ENCODE assay signal across 12 cellular contexts in genomic region chr9:91847576-91847975, GRCh38.
A peak's percentile ranks its signal among the peaks of the same experiment; 100 is the strongest.
DNase-seq lines count a peak whose midpoint lies in the region; ATAC-seq and TF ChIP-seq lines count a peak whose summit lies in the region.
"Had no signal": no experiment of that assay in that cellular context is flagged by ENCODE, and none has a peak within 500 bp of the region (broad histone marks: within the 10 kb centered on the region; RNA-seq: fewer than 3 reads in every experiment).

No MANE protein-coding gene starts in this region.

- dilution Hi-C loops in mammary epithelial cell (cut with HindIII; ENCODE audit: low sequenced_read_pairs): no loop called here

- H3K27ac ChIP-seq in mammary epithelial cell (ENCODE audit: insufficient read depth, low read depth, low read length) (no peak overlapping the region), mesendoderm (ENCODE audit: low read depth, low read length) (no peak overlapping the region), uterus (peak overlapping the region; percentile 36 to 50)

- peak overlapping the region; percentile 80 for H3K23ac ChIP-seq in mesendoderm (ENCODE audit: low read length)

- H3K36me3 ChIP-seq in mammary epithelial cell (ENCODE audit: insufficient read depth, low read length) (no peaks in the 10 kb centered on the region), mesendoderm (ENCODE audit: control insufficient read depth, insufficient read depth, low read length) (peaks cover 2% of the 10 kb centered on the region), uterus (no peaks in the 10 kb centered on the region)

- H3K9me3 Mint-ChIP-seq in MCF 10A (ENCODE audit: unreplicated experiment): no peaks in the 10 kb centered on the region
- H3K9me3 Mint-ChIP-seq: naive thymus-derived CD4-positive, alpha-beta T cell; stimulated activated naive B cell treated with anti-CD40 and anti-IgM and Interleukin-4, amounts not matched to agents 10 μg/mL and 1 μg/mL and 100 μg/mL, for 72 hours had no signal

- no peak overlapping the region for H2BK15ac ChIP-seq in mesendoderm (replicated peaks; ENCODE audit: low read depth)

- H3K4me1 Mint-ChIP-seq in MCF 10A (ENCODE audit: insufficient read depth, unreplicated experiment): no peaks in the 10 kb centered on the region

- H3K4me2 ChIP-seq in mammary epithelial cell (ENCODE audit: insufficient read depth, low read depth, low read length) (no peak overlapping the region), mesendoderm (ENCODE audit: low read length) (no peak overlapping the region)

- no peaks in the 10 kb centered on the region for H4K20me1 ChIP-seq in mammary epithelial cell (ENCODE audit: insufficient read depth, low read length)

- H3K27me3 ChIP-seq in mammary epithelial cell (ENCODE audit: insufficient read depth, low read length) (no peaks in the 10 kb centered on the region), mesendoderm (ENCODE audit: insufficient read depth, low read length, poor library complexity) (no peaks in the 10 kb centered on the region), uterus (no peaks in the 10 kb centered on the region)

- H3K9ac ChIP-seq in mammary epithelial cell (ENCODE audit: insufficient read depth, low read length) (no peak overlapping the region), mesendoderm (ENCODE audit: low read length) (no peak overlapping the region)

- POLR2A ChIA-PET in MCF 10A (lab: Yijun Ruan, JAX): interaction anchor here (0.6 to 1.0 kb wide), 2 partner anchors 9 to 31 kb away, joined by 3 read pairs; no protein-coding TSS in a partner anchor

- WGBS in mammary epithelial cell (ENCODE audit: low coverage, missing lambda C conversion rate): 26% methylated on average over 12 of the region's 12 CpGs
- WGBS in mesendoderm (ENCODE audit: extremely low coverage, insufficient coverage, low lambda C conversion rate): no CpG with 5 or more reads among the region's 12 CpGs

- H3K4me1 ChIP-seq in mammary epithelial cell (ENCODE audit: insufficient read depth, low read length) (no peaks in the 10 kb centered on the region), mesendoderm (ENCODE audit: control insufficient read depth, low read depth, low read length) (peaks cover 13% of the 10 kb centered on the region), uterus (peaks cover 13 to 15% of the 10 kb centered on the region in 2 donors)

- no peak overlapping the region for H4K5ac ChIP-seq in mesendoderm (ENCODE audit: low read length)

- H2AFZ ChIP-seq in mammary epithelial cell (ENCODE audit: low read depth, low read length): peak overlapping the region; percentile 17

- H2BK120ac ChIP-seq in mesendoderm (ENCODE audit: low read depth, low read length): no peak overlapping the region

- H3K27ac Mint-ChIP-seq in MCF 10A (ENCODE audit: low read depth, unreplicated experiment): no peak overlapping the region
- H3K27ac Mint-ChIP-seq: stimulated activated naive B cell treated with anti-CD40 and anti-IgM and Interleukin-4, amounts not matched to agents 10 μg/mL and 1 μg/mL and 100 μg/mL, for 72 hours had no signal

- CTCF ChIA-PET in mammary epithelial cell (lab: Charles Lee; ENCODE audit: low non-redundant PET) (no interaction called here), MCF 10A (lab: Yijun Ruan, JAX) (no interaction called here)

- H3K79me1 ChIP-seq in mesendoderm (ENCODE audit: low read length): peaks cover 41% of the 10 kb centered on the region

- DNase-seq in mammary epithelial cell: no peak
- no peak for DNase-seq in MCF 10A (ENCODE audit: unreplicated experiment)
- DNase-seq in dermis blood vessel endothelial cell: peak; percentile 7
- no peak for DNase-seq in mesendoderm
- peak; percentile 63 for DNase-seq in uterus
- no peak for DNase-seq in DMS79 treated with DMSO at 0.1 percent for 48 hours (lab: John Stamatoyannopoulos, UW)
- DNase-seq: activated CD4-positive, CD25-positive, alpha-beta regulatory T cell; AML-193; stimulated activated naive B cell treated with anti-CD40 and anti-IgM and Interleukin-4, amounts not matched to agents 10 μg/mL and 1 μg/mL and 100 μg/mL, for 72 hours had no signal

- no peak overlapping the region for H2BK5ac ChIP-seq in mesendoderm (ENCODE audit: low read length)

- BruUV-seq in mammary epithelial cell (replicated peaks; lab: Mats Ljungman, UMichigan) (no TSS peak), MCF 10A (replicated peaks; lab: Mats Ljungman, UMichigan) (no TSS peak)

- no peak overlapping the region for H3K4ac ChIP-seq in mesendoderm (ENCODE audit: low read depth, low read length)

- H4K8ac ChIP-seq in mesendoderm (ENCODE audit: low read depth, low read length): no peak overlapping the region

- H3K79me2 ChIP-seq in mammary epithelial cell (ENCODE audit: insufficient read depth, low read length) (no peaks in the 10 kb centered on the region), mesendoderm (ENCODE audit: control insufficient read depth, insufficient read depth, low read length) (peaks cover 28% of the 10 kb centered on the region)

- no peak overlapping the region for H3K4me3 Mint-ChIP-seq in MCF 10A (ENCODE audit: unreplicated experiment)
- H3K4me3 Mint-ChIP-seq: stimulated activated naive B cell treated with anti-CD40 and anti-IgM and Interleukin-4, amounts not matched to agents 10 μg/mL and 1 μg/mL and 100 μg/mL, for 72 hours had no signal

- no peak overlapping the region for H3K56ac ChIP-seq in mesendoderm (ENCODE audit: low read length)

- H3K9me3 ChIP-seq in mammary epithelial cell (replicated peaks; ENCODE audit: insufficient read depth, low read length) (no peaks in the 10 kb centered on the region), uterus (no peaks in the 10 kb centered on the region)

- H3K4me3 ChIP-seq in mammary epithelial cell (replicated peaks in 1 of 3; ENCODE audit: insufficient read depth in 1 of 3, low read depth in 2 of 3, low read length in 3 of 3): no peak overlapping the region
- no peak overlapping the region for H3K4me3 ChIP-seq in mesendoderm (ENCODE audit: low read length)
- H3K4me3 ChIP-seq in uterus: no peak overlapping the region

- no peak overlapping the region for H3K18ac ChIP-seq in mesendoderm (ENCODE audit: low read length)

- TF ChIP-seq POLR2A in uterus (IDR thresholded peaks at IDR 0.05): no peak

- no peak for TF ChIP-seq CTCF in mammary epithelial cell (conservative IDR thresholded peaks at IDR 0.05 in 1 of 2, IDR thresholded peaks at IDR 0.05 in 1 of 2; ENCODE audit: extremely low read depth in 1 of 2, insufficient read depth in 1 of 2, low read depth in 1 of 2, low read length in 2 of 2)
- no peak for TF ChIP-seq CTCF in MCF 10A (IDR thresholded peaks at IDR 0.05; ENCODE audit: unreplicated experiment)
- TF ChIP-seq CTCF in uterus (IDR thresholded peaks at IDR 0.05): no peak

- H2AK5ac ChIP-seq in mesendoderm (ENCODE audit: low read length): no peak overlapping the region

- intact Hi-C loops in mammary epithelial cell (cut with micrococcal nuclease) (no loop called here), MCF 10A (cut with micrococcal nuclease) (no loop called here), uterus (cut with DNase I; ENCODE audit: low total_unique reads) (no loop called here)

- peaks cover 18% of the 10 kb centered on the region for H3K27me3 Mint-ChIP-seq in MCF 10A (ENCODE audit: insufficient read depth, unreplicated experiment)

- in situ Hi-C loops in mammary epithelial cell (cut with MboI; ENCODE audit: low sequenced_read_pairs in 2 of 2): no loop called here

- no peak for ATAC-seq in GM21360 (IDR thresholded peaks at IDR 0.05; ENCODE audit: unreplicated experiment)
- no peak for ATAC-seq in GM19455 (IDR thresholded peaks at IDR 0.05; ENCODE audit: unreplicated experiment)
- ATAC-seq: naive thymus-derived CD4-positive, alpha-beta T cell; stimulated activated naive B cell treated with anti-CD40 and anti-IgM and Interleukin-4, amounts not matched to agents 10 μg/mL and 1 μg/mL and 100 μg/mL, for 72 hours had no signal

- no peaks in the 10 kb centered on the region for H3K36me3 Mint-ChIP-seq in MCF 10A (ENCODE audit: insufficient read depth, unreplicated experiment)
- H3K36me3 Mint-ChIP-seq: naive thymus-derived CD4-positive, alpha-beta T cell; stimulated activated naive B cell treated with anti-CD40 and anti-IgM and Interleukin-4, amounts not matched to agents 10 μg/mL and 1 μg/mL and 100 μg/mL, for 72 hours had no signal

Comparison
In these comparisons a context has a peak if more than half of its experiments do, and no peak if none do; other contexts are left out.
1. DNase-seq: peak in dermis blood vessel endothelial cell (single experiment) and uterus (2 of 2); none in mammary epithelial cell (single experiment), MCF 10A (single experiment), mesendoderm (single experiment) and DMS79 treated with DMSO at 0.1 percent for 48 hours (single experiment).
2. H3K27ac ChIP-seq: peak in uterus (2 of 2); none in mammary epithelial cell (single experiment) and mesendoderm (single experiment).